17 cellular contexts compared by ENCODE assay signal in genomic region chrX:110159865-110160264, GRCh38.
DNase-seq lines count a peak whose midpoint lies in the region; ATAC-seq and TF ChIP-seq lines count a peak whose summit lies in the region.
"Had no signal": no experiment of that assay in that cellular context is flagged by ENCODE, and none has a peak within 500 bp of the region (broad histone marks: within the 10 kb centered on the region; RNA-seq: fewer than 3 reads in every experiment).

No MANE protein-coding gene starts in this region.

- intact Hi-C loops in CD14-positive monocyte (cut with micrococcal nuclease) (loop anchor here (5.0 kb wide), 2 partner anchors 247 to 252 kb away; no protein-coding TSS in a partner anchor), activated B cell treated with CpG ODN at 0.5 μM for 24 hours (cut with micrococcal nuclease) (loop anchor here (1.0 kb wide), 2 partner anchors 248 to 253 kb away; no protein-coding TSS in a partner anchor)

- H3K9me2 ChIP-seq in GM23248 (ENCODE audit: insufficient read depth) = no peaks in the 10 kb centered on the region

- H3K36me3 Mint-ChIP-seq in CD14-positive monocyte (peaks cover 7 to 24% of the 10 kb centered on the region in 2 donors), activated B cell treated with CpG ODN at 0.5 μM for 24 hours (ENCODE audit: low read depth) (peaks cover 5% of the 10 kb centered on the region), naive B cell (no peaks in the 10 kb centered on the region)

- no peak for DNase-seq in CD14-positive monocyte (ENCODE audit: low spot score)
- DNase-seq in GM23248 = no peak
- no peak for DNase-seq in activated B cell treated with CpG ODN at 0.5 μM for 24 hours
- no peak for DNase-seq in naive B cell
- DNase-seq in effector CD8-positive, alpha-beta T cell (lab: John Stamatoyannopoulos, UW) = no peak
- no peak for DNase-seq in epidermal melanocyte (ENCODE audit: insufficient read length, low spot score)
- no peak for DNase-seq in GM13976 (ENCODE audit: low spot score)
- DNase-seq: left cardiac atrium, right lobe of liver had no signal

- H3K4me2 ChIP-seq in GM23248 (ENCODE audit: unreplicated experiment) = no peak overlapping the region

- H2AFZ ChIP-seq in GM23248 = no peak overlapping the region
- H2AFZ ChIP-seq: parathyroid adenoma had no signal

- H3K9me3 Mint-ChIP-seq in CD14-positive monocyte (peaks cover 0 to 2% (median 0%) of the 10 kb centered on the region in 7 donors), activated B cell treated with CpG ODN at 0.5 μM for 24 hours (no peaks in the 10 kb centered on the region), naive B cell (no peaks in the 10 kb centered on the region)
- H3K9me3 Mint-ChIP-seq: activated CD4-positive, alpha-beta memory T cell treated with anti-CD3 and anti-CD28 coated beads for 36 hours; effector memory CD8-positive, alpha-beta T cell; H9; naive thymus-derived CD8-positive, alpha-beta T cell had no signal

- peak overlapping the region; percentile 21; the same call in 1 of the 2 replicates for H3K9ac ChIP-seq in GM23248
- H3K9ac ChIP-seq: parathyroid adenoma had no signal

- H3K36me3 ChIP-seq in GM23248 (ENCODE audit: low read depth) = no peaks in the 10 kb centered on the region
- H3K36me3 ChIP-seq: right lobe of liver, vagina had no signal

- no peaks in the 10 kb centered on the region for H3K9me3 ChIP-seq in GM23248 (ENCODE audit: low read depth)
- H3K9me3 ChIP-seq: body of pancreas, right lobe of liver, vagina had no signal

- no peaks in the 10 kb centered on the region for H4K20me1 ChIP-seq in GM23248 (ENCODE audit: insufficient read depth)

- H3K4me3 Mint-ChIP-seq in CD14-positive monocyte (no peak overlapping the region), activated B cell treated with CpG ODN at 0.5 μM for 24 hours (no peak overlapping the region), naive B cell (no peak overlapping the region)
- H3K4me3 Mint-ChIP-seq: activated CD4-positive, alpha-beta memory T cell treated with anti-CD3 and anti-CD28 coated beads for 36 hours; effector memory CD8-positive, alpha-beta T cell; H9; naive thymus-derived CD8-positive, alpha-beta T cell had no signal

- H3K4me3 ChIP-seq in GM23248 = no peak overlapping the region
- H3K4me3 ChIP-seq: body of pancreas, right lobe of liver, vagina had no signal

- ATAC-seq in activated B cell treated with CpG ODN at 0.5 μM for 24 hours (ENCODE audit: low read depth) (no peak), naive B cell (ENCODE audit: low read depth in 2 of 2) (peak; percentile 40 to 46), HG03025 (IDR thresholded peaks at IDR 0.05; ENCODE audit: low FRiP score, unreplicated experiment) (no peak)

- H3K27ac Mint-ChIP-seq in CD14-positive monocyte = peak overlapping the region; percentile 25 to 88 (median 68)
- H3K27ac Mint-ChIP-seq in activated B cell treated with CpG ODN at 0.5 μM for 24 hours = peak overlapping the region; percentile 22
- peak overlapping the region in 3 of 6 donors; percentile 65 to 85 (median 79) for H3K27ac Mint-ChIP-seq in naive B cell
- H3K27ac Mint-ChIP-seq: activated CD4-positive, alpha-beta memory T cell treated with anti-CD3 and anti-CD28 coated beads for 36 hours; H9 had no signal

- H3F3A ChIP-seq in GM23248 (ENCODE audit: insufficient read depth) = no peaks in the 10 kb centered on the region

- CTCF ChIA-PET in activated B cell treated with CpG ODN at 0.5 μM for 24 hours (lab: Charles Lee) = interaction anchor here (0.8 to 8.8 kb wide), 9 partner anchors 12 to 687 kb away, joined by 3 to 213 read pairs (median 6); no protein-coding TSS in a partner anchor

- H3K79me2 ChIP-seq in GM23248 (ENCODE audit: insufficient read depth) = no peaks in the 10 kb centered on the region
- H3K79me2 ChIP-seq: parathyroid adenoma had no signal

- peaks cover 15% of the 10 kb centered on the region for H3K4me1 Mint-ChIP-seq in CD14-positive monocyte
- peaks cover 13% of the 10 kb centered on the region for H3K4me1 Mint-ChIP-seq in activated B cell treated with CpG ODN at 0.5 μM for 24 hours
- peaks cover 10 to 12% (median 11%) of the 10 kb centered on the region in 3 donors for H3K4me1 Mint-ChIP-seq in naive B cell
- H3K4me1 Mint-ChIP-seq: H9 had no signal

- H3K27me3 ChIP-seq in GM23248 (replicated peaks; ENCODE audit: insufficient read depth) = no peaks in the 10 kb centered on the region
- H3K27me3 ChIP-seq: body of pancreas, right lobe of liver, vagina had no signal

- in situ Hi-C loops in GM23248 (cut with MboI) = loop anchor here (5.0 to 10.0 kb wide), 2 partner anchors 165 to 252 kb away; no protein-coding TSS in a partner anchor
- in situ Hi-C loops in GM13976 (cut with MboI; ENCODE audit: low sequenced_read_pairs, unreplicated experiment) = loop anchor here (5.0 to 25.0 kb wide), 2 partner anchors 242 to 702 kb away; no protein-coding TSS in a partner anchor

- TF ChIP-seq CTCF in CD14-positive monocyte (IDR thresholded peaks at IDR 0.05) (no peak), activated B cell treated with CpG ODN at 0.5 μM for 24 hours (IDR thresholded peaks at IDR 0.05) (no peak), GM13976 (IDR thresholded peaks at IDR 0.05; ENCODE audit: borderline replicate concordance, control extremely low read depth, extremely low read depth, insufficient read depth, missing control alignments) (no peak)

- H3K27me3 Mint-ChIP-seq in CD14-positive monocyte (ENCODE audit: low read depth in 3 of 3) (peaks cover 0 to 2% (median 0%) of the 10 kb centered on the region in 3 donors), activated B cell treated with CpG ODN at 0.5 μM for 24 hours (no peaks in the 10 kb centered on the region), naive B cell (peaks cover 0 to 6% (median 0%) of the 10 kb centered on the region in 3 donors)
- H3K27me3 Mint-ChIP-seq: activated CD4-positive, alpha-beta memory T cell treated with anti-CD3 and anti-CD28 coated beads for 36 hours; effector memory CD8-positive, alpha-beta T cell; naive thymus-derived CD8-positive, alpha-beta T cell had no signal

- WGBS in GM23248 (ENCODE audit: low coverage in 1 of 2, low lambda C conversion rate in 2 of 2, missing lambda C conversion rate in 2 of 2), 2 experiments = 51 to 61% methylated on average over 2 of the region's 2 CpGs

- no peak overlapping the region; the same call in 1 of the 2 replicates for H3K27ac ChIP-seq in GM23248
- H3K27ac ChIP-seq: body of pancreas, parathyroid adenoma, right lobe of liver, vagina had no signal

- POLR2A ChIA-PET in activated B cell treated with CpG ODN at 0.5 μM for 24 hours (lab: Charles Lee) = no interaction called here

- H3K4me1 ChIP-seq in GM23248 (ENCODE audit: insufficient read depth) = 0 out of 2 replicates have a peak, but pooled peaks cover 5% of the 10 kb centered on the region
- H3K4me1 ChIP-seq: parathyroid adenoma, right lobe of liver had no signal

Comparison
In these comparisons a context has a peak if more than half of its experiments do, and no peak if none do; other contexts are left out.
1. ATAC-seq: peak in naive B cell (2 of 2); none in activated B cell treated with CpG ODN at 0.5 μM for 24 hours (single experiment) and HG03025 (single experiment).